ENCODE assay signal across 1 cellular context in the genomic region with DNA sequence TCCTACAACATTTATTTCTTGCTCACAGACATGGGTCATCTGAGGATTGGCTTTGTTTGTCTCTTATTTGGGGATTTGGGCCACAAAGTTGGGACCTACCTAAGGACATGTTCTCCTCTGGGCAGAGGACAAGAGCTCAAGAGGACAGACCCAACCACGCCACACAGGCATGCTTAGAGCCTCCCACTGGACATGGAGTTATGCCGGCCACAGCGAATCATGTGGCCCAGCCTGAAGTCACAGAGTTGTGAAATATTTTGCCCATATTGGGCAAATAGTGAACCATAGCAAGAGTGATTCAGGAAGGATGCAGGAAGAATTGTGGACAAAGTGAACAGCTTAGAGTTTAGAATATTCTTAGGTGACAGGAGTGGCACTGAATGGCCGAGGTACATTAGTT.
TF ChIP-seq lines count a peak whose summit lies in the region.

No MANE protein-coding gene starts in this region.

TF ChIP-seq in WTC11, 78 proteins besides CTCF, POLR2A, EP300 and RAD21 (continued from another document):
- TF ChIP-seq, protein P1, sequence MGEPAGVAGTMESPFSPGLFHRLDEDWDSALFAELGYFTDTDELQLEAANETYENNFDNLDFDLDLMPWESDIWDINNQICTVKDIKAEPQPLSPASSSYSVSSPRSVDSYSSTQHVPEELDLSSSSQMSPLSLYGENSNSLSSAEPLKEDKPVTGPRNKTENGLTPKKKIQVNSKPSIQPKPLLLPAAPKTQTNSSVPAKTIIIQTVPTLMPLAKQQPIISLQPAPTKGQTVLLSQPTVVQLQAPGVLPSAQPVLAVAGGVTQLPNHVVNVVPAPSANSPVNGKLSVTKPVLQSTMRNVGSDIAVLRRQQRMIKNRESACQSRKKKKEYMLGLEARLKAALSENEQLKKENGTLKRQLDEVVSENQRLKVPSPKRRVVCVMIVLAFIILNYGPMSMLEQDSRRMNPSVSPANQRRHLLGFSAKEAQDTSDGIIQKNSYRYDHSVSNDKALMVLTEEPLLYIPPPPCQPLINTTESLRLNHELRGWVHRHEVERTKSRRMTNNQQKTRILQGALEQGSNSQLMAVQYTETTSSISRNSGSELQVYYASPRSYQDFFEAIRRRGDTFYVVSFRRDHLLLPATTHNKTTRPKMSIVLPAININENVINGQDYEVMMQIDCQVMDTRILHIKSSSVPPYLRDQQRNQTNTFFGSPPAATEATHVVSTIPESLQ (CRISPR knock-in tag; IDR thresholded peaks at IDR 0.05), result no peak
- TF ChIP-seq ESRRA (CRISPR knock-in tag; IDR thresholded peaks at IDR 0.05; ENCODE audit: borderline replicate concordance), result no peak
- no peak for TF ChIP-seq SMAD3 (CRISPR knock-in tag; IDR thresholded peaks at IDR 0.05; ENCODE audit: borderline replicate concordance)
